Comparison of ENCODE assay signal across 8 cellular contexts in genomic region chr7:142384508-142384922, GRCh38.
DNase-seq lines count a peak whose midpoint lies in the region; ATAC-seq and TF ChIP-seq lines count a peak whose summit lies in the region.

No MANE protein-coding gene starts in this region.

- ATAC-seq in activated CD8-positive, alpha-beta T cell treated with anti-CD3 and anti-CD28 coated beads, Interleukin-2, amount 10 ng/mL, durations not matched to agents 7 days and 5 days = peak; percentile 90
- peak; percentile 61 for ATAC-seq in left colon
- ATAC-seq in HG03378 (IDR thresholded peaks at IDR 0.05; ENCODE audit: unreplicated experiment) = no peak

- H3K36me3 Mint-ChIP-seq in activated CD8-positive, alpha-beta T cell treated with anti-CD3 and anti-CD28 coated beads, Interleukin-2, amount 10 ng/mL, durations not matched to agents 7 days and 5 days (ENCODE audit: low read depth) = no peaks in the 10 kb centered on the region

- peak overlapping the region; percentile 7; the same call in 1 of the 2 replicates for H3K4me3 ChIP-seq in HL-60 (replicated peaks; ENCODE audit: insufficient read depth, low read length)

- peak overlapping the region; percentile 69 for H3K27ac Mint-ChIP-seq in activated CD8-positive, alpha-beta T cell treated with anti-CD3 and anti-CD28 coated beads, Interleukin-2, amount 10 ng/mL, durations not matched to agents 7 days and 5 days

- no peak for TF ChIP-seq CTCF in HL-60 (IDR thresholded peaks at IDR 0.05; ENCODE audit: insufficient read depth, low read length)

- CTCF ChIA-PET in activated CD8-positive, alpha-beta T cell treated with anti-CD3 and anti-CD28 coated beads, Interleukin-2, amount 10 ng/mL, durations not matched to agents 7 days and 5 days (lab: Charles Lee) = interaction anchor here (0.7 to 7.3 kb wide), 22 partner anchors 9 to 618 kb away, joined by 3 to 109 read pairs (median 6); no protein-coding TSS in a partner anchor

- H3K27me3 Mint-ChIP-seq in activated CD8-positive, alpha-beta T cell treated with anti-CD3 and anti-CD28 coated beads, Interleukin-2, amount 10 ng/mL, durations not matched to agents 7 days and 5 days (ENCODE audit: low read depth) = no peaks in the 10 kb centered on the region

- no peaks in the 10 kb centered on the region for H3K27me3 ChIP-seq in HL-60 (ENCODE audit: insufficient read depth, poor library complexity, severe bottlenecking)

- H3K27ac ChIP-seq in HL-60 (replicated peaks) = peak overlapping the region; percentile 92

- H3K9me3 Mint-ChIP-seq in activated CD8-positive, alpha-beta T cell treated with anti-CD3 and anti-CD28 coated beads, Interleukin-2, amount 10 ng/mL, durations not matched to agents 7 days and 5 days (ENCODE audit: insufficient read depth) = no peaks in the 10 kb centered on the region

- POLR2A ChIA-PET in activated CD8-positive, alpha-beta T cell treated with anti-CD3 and anti-CD28 coated beads, Interleukin-2, amount 10 ng/mL, durations not matched to agents 7 days and 5 days (lab: Charles Lee) = interaction anchor here (1.0 to 1.1 kb wide), 3 partner anchors 423 to 879 kb away, joined by 3 to 4 read pairs (median 3); partner anchors contain the start of gene GSTK1

- intact Hi-C loops in left colon (cut with DNase I, micrococcal nuclease) = no loop called here

- peak; percentile 96 for DNase-seq in EH (ENCODE audit: low read depth)
- DNase-seq in HL-60 (ENCODE audit: low read depth in 1 of 2, low spot score in 1 of 2) = peak; percentile 85 to 95
- peak; percentile 68 for DNase-seq in activated CD8-positive, alpha-beta T cell treated with anti-CD3 and anti-CD28 coated beads, Interleukin-2, amount 10 ng/mL, durations not matched to agents 7 days and 5 days
- DNase-seq in left colon = peak in 1 of 2 donors; percentile 23
- no peak for DNase-seq in germinal center (ENCODE audit: low spot score)
- DNase-seq in hypothalamus (lab: John Stamatoyannopoulos, UW) = no peak
- DNase-seq in T-helper 9 cell = no peak

- peaks cover 36% of the 10 kb centered on the region for H3K4me1 Mint-ChIP-seq in activated CD8-positive, alpha-beta T cell treated with anti-CD3 and anti-CD28 coated beads, Interleukin-2, amount 10 ng/mL, durations not matched to agents 7 days and 5 days (ENCODE audit: low read depth)

- H3K4me3 Mint-ChIP-seq in activated CD8-positive, alpha-beta T cell treated with anti-CD3 and anti-CD28 coated beads, Interleukin-2, amount 10 ng/mL, durations not matched to agents 7 days and 5 days = peak overlapping the region; percentile 21

Comparison
In these comparisons a context has a peak if more than half of its experiments do, and no peak if none do; other contexts are left out.
1. DNase-seq: peak in EH (single experiment), HL-60 (2 of 2) and activated CD8-positive, alpha-beta T cell treated with anti-CD3 and anti-CD28 coated beads, Interleukin-2, amount 10 ng/mL, durations not matched to agents 7 days and 5 days (single experiment); none in germinal center (single experiment), hypothalamus (0 of 51) and T-helper 9 cell (single experiment).